In the genomic region with DNA sequence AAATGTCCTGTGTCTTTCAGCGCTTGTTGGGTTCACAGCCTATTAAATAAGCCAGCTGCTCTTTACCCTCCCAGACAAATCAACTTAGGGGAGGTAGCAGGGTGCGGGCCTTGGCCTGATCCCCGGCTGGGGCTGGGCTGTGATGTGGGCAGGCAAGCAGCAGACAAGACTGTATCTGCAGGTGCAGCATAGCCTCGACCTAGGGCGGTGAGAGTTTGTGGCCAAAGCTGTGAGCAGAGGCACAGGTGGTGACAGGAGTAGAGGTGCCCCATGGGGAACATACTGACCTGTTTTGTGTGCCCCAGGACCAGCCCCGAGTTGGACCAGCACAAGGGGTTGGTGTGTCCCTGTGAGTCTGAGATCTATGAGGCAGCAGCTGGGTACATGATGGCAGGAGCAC, we compare ENCODE assay signal across 28 cellular contexts.
"Had no signal": no experiment of that assay in that cellular context is flagged by ENCODE, and none has a peak within 500 bp of the region (broad histone marks: within the 10 kb centered on the region; RNA-seq: fewer than 3 reads in every experiment).

No MANE protein-coding gene starts in this region.

- H3K36me3 ChIP-seq: neural progenitor cell, ovary, right lobe of liver, sigmoid colon, stomach, thoracic aorta, thyroid gland, tibial nerve, upper lobe of left lung, uterus had no signal

- H3K36me3 Mint-ChIP-seq: naive thymus-derived CD4-positive, alpha-beta T cell; natural killer cell; neural progenitor cell; stimulated activated effector memory CD8-positive, alpha-beta T cell treated with anti-CD3 and anti-CD28 coated beads, Interleukin-12 subunit alpha, Interleukin-12 subunit beta, amount 100 ng/mL, for 72 hours; stimulated activated naive B cell treated with anti-CD40 and anti-IgM and Interleukin-4, amounts not matched to agents 10 μg/mL and 1 μg/mL and 100 μg/mL, for 72 hours had no signal

- H3K4me3 Mint-ChIP-seq: naive thymus-derived CD4-positive, alpha-beta T cell; natural killer cell; nephron; neural progenitor cell; stimulated activated effector memory CD8-positive, alpha-beta T cell treated with anti-CD3 and anti-CD28 coated beads, Interleukin-12 subunit alpha, Interleukin-12 subunit beta, amount 100 ng/mL, for 72 hours; stimulated activated naive B cell treated with anti-CD40 and anti-IgM and Interleukin-4, amounts not matched to agents 10 μg/mL and 1 μg/mL and 100 μg/mL, for 72 hours; stimulated activated naive CD8-positive, alpha-beta T cell treated with anti-CD3 and anti-CD28 coated beads, Interleukin-15, Interleukin-2, amounts not matched to agents 100 ng/mL and 50 ng/mL, for 24 hours had no signal

- H3K4me3 ChIP-seq: neural progenitor cell, ovary, psoas muscle, right lobe of liver, sigmoid colon, stomach, thoracic aorta, thyroid gland, tibial nerve, upper lobe of left lung, uterus had no signal

- H3K27ac ChIP-seq: neural progenitor cell, ovary, parathyroid adenoma, psoas muscle, right lobe of liver, sigmoid colon, stomach, thoracic aorta, thyroid gland, tibial nerve, upper lobe of left lung, uterus had no signal

- H3K9me3 ChIP-seq: psoas muscle, right lobe of liver, thoracic aorta, thyroid gland, uterus had no signal

- DNase-seq: naive thymus-derived CD4-positive, alpha-beta T cell; natural killer cell; occipital lobe; ovary; psoas muscle; right cardiac atrium; sigmoid colon; small intestine; stimulated activated CD4-positive, alpha-beta T cell treated with anti-CD3 and anti-CD28 coated beads, Interleukin-15, amount 100 ng/mL, for 24 hours; stimulated activated CD4-positive, alpha-beta T cell treated with anti-CD3 and anti-CD28 coated beads, Interleukin-2, amount 100 ng/mL, for 24 hours; stimulated activated CD4-positive, alpha-beta T cell treated with anti-CD3 and anti-CD28 coated beads, Interleukin-2, amount 100 ng/mL, for 48 hours; stimulated activated CD4-positive, alpha-beta T cell treated with anti-CD3 and anti-CD28 coated beads, Interleukin-4, amount 100 ng/mL, for 24 hours; stimulated activated naive B cell treated with anti-CD40 and anti-IgM and Interleukin-4, amounts not matched to agents 10 μg/mL and 1 μg/mL and 100 μg/mL, for 72 hours; stimulated activated naive CD4-positive, alpha-beta T cell treated with Interleukin-2 at 50 U/mL for 16 hours; stomach; thyroid gland; trophoblast cell; uterus had no signal

- H3K27ac Mint-ChIP-seq: naive thymus-derived CD4-positive, alpha-beta T cell; natural killer cell; nephron; neural progenitor cell; progenitor cell of endocrine pancreas; stimulated activated effector memory CD8-positive, alpha-beta T cell treated with anti-CD3 and anti-CD28 coated beads, Interleukin-12 subunit alpha, Interleukin-12 subunit beta, amount 100 ng/mL, for 72 hours; stimulated activated naive B cell treated with anti-CD40 and anti-IgM and Interleukin-4, amounts not matched to agents 10 μg/mL and 1 μg/mL and 100 μg/mL, for 72 hours; stimulated activated naive CD8-positive, alpha-beta T cell treated with anti-CD3 and anti-CD28 coated beads, Interleukin-15, Interleukin-2, amounts not matched to agents 100 ng/mL and 50 ng/mL, for 24 hours had no signal

- H3K4me1 ChIP-seq: neural progenitor cell, parathyroid adenoma, psoas muscle, right lobe of liver, sigmoid colon, stomach, thyroid gland, tibial nerve, upper lobe of left lung, uterus had no signal

- H3K27me3 ChIP-seq: neural progenitor cell, ovary, right lobe of liver, sigmoid colon, stomach, thyroid gland, tibial nerve, upper lobe of left lung had no signal

- H3K27me3 Mint-ChIP-seq: naive thymus-derived CD4-positive, alpha-beta T cell; progenitor cell of endocrine pancreas; stimulated activated naive B cell treated with anti-CD40 and anti-IgM and Interleukin-4, amounts not matched to agents 10 μg/mL and 1 μg/mL and 100 μg/mL, for 72 hours; stimulated activated naive CD8-positive, alpha-beta T cell treated with anti-CD3 and anti-CD28 coated beads, Interleukin-15, Interleukin-2, amounts not matched to agents 100 ng/mL and 50 ng/mL, for 24 hours had no signal

- ATAC-seq: naive thymus-derived CD4-positive, alpha-beta T cell; natural killer cell; psoas muscle; right cardiac atrium; stimulated activated effector memory CD8-positive, alpha-beta T cell treated with anti-CD3 and anti-CD28 coated beads, Interleukin-12 subunit alpha, Interleukin-12 subunit beta, amount 100 ng/mL, for 72 hours; stimulated activated naive B cell treated with anti-CD40 and anti-IgM and Interleukin-4, amounts not matched to agents 10 μg/mL and 1 μg/mL and 100 μg/mL, for 72 hours had no signal

- H3K4me1 Mint-ChIP-seq: naive thymus-derived CD4-positive, alpha-beta T cell; natural killer cell; nephron; neural progenitor cell; stimulated activated effector memory CD8-positive, alpha-beta T cell treated with anti-CD3 and anti-CD28 coated beads, Interleukin-12 subunit alpha, Interleukin-12 subunit beta, amount 100 ng/mL, for 72 hours; stimulated activated naive B cell treated with anti-CD40 and anti-IgM and Interleukin-4, amounts not matched to agents 10 μg/mL and 1 μg/mL and 100 μg/mL, for 72 hours had no signal
